36 cellular contexts compared by ENCODE assay signal in the genomic region with DNA sequence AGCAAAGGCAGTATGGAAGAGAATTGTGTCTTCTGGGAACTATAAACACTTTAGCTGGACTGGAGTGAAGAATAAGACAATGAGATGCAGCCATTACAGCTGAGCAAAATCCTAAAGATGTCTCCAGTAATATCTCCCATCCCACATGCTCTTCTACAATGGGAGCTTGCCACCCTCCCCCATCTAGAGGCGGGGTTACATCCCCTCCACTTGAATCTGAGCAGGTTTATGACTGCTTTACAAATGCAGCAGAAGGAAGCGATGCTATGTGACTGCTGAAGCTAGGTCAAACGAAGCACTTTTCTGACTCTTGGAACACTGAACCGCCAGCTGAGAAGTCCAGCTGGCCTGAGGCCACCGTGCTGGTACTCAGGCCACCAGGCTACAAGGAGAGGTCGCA.
"Had no signal": no experiment of that assay in that cellular context is flagged by ENCODE, and none has a peak within 500 bp of the region (broad histone marks: within the 10 kb centered on the region; RNA-seq: fewer than 3 reads in every experiment).

No MANE protein-coding gene starts in this region.

- H3K27me3 ChIP-seq: adrenal gland, body of pancreas, gastrocnemius medialis, pancreas, sigmoid colon, upper lobe of right lung had no signal

- DNase-seq: activated CD4-positive, alpha-beta T cell treated with anti-CD3 and anti-CD28 coated beads for 48 hours; activated CD4-positive, alpha-beta T cell treated with anti-CD3 and anti-CD28 coated beads, Interleukin-2, amount 50 U/mL, for 48 hours; activated CD8-positive, alpha-beta memory T cell treated with anti-CD3 and anti-CD28 coated beads for 24 hours; activated effector memory CD4-positive, alpha-beta T cell treated with anti-CD3 and anti-CD28 coated beads, Interleukin-2, amount 50 U/mL, for 16 hours; activated naive CD4-positive, alpha-beta T cell treated with anti-CD3 and anti-CD28 coated beads for 36 hours; activated naive CD8-positive, alpha-beta T cell treated with anti-CD3 and anti-CD28 coated beads for 36 hours; activated T-cell treated with anti-CD3 and anti-CD28 coated beads, Interleukin-2, amount 50 U/mL, for 1 hour; adrenal gland; aorta; body of pancreas; dorsolateral prefrontal cortex; effector memory CD4-positive, alpha-beta T cell; erythroblast; gastrocnemius medialis; left cardiac atrium; mammary epithelial cell; naive B cell; nephron progenitor cell; nucleus accumbens; pancreas; sigmoid colon; small intestine; stimulated activated CD4-positive, alpha-beta T cell treated with anti-CD3 and anti-CD28 coated beads, Interleukin-4, amount 100 ng/mL, for 4 hours; stimulated activated CD8-positive, alpha-beta memory T cell treated with anti-CD3 and anti-CD28 coated beads, Interleukin-4, amount 100 ng/mL, for 48 hours; stimulated activated naive CD8-positive, alpha-beta T cell treated with anti-CD3 and anti-CD28 coated beads, Interleukin-15, amount 100 ng/mL, for 72 hours; substantia nigra; T-helper 1 cell; upper lobe of right lung had no signal

- H3K4me3 ChIP-seq: adrenal gland, body of pancreas, coronary artery, dorsolateral prefrontal cortex, gastrocnemius medialis, hepatocyte, pancreas, prostate gland, sigmoid colon, upper lobe of right lung had no signal

- H3K36me3 ChIP-seq: adrenal gland, gastrocnemius medialis, pancreas, prostate gland, sigmoid colon, upper lobe of right lung had no signal

- H3K4me1 Mint-ChIP-seq: activated naive CD8-positive, alpha-beta T cell treated with anti-CD3 and anti-CD28 coated beads for 36 hours; mesothelial cell of epicardium; naive B cell; stimulated activated memory B cell treated with anti-CD40 and anti-IgM and Interleukin-4, amounts not matched to agents 10 μg/mL and 1 μg/mL and 100 μg/mL, for 72 hours; stimulated activated naive CD8-positive, alpha-beta T cell treated with anti-CD3 and anti-CD28 coated beads, Interleukin-15, amount 100 ng/mL, for 72 hours had no signal

- ATAC-seq: activated CD4-positive, CD25-positive, alpha-beta regulatory T cell treated with anti-CD3 and anti-CD28 coated beads, Interleukin-2, amount 50 U/mL, for 24 hours; body of pancreas; gastrocnemius medialis; left cardiac atrium; pancreas; stimulated activated memory B cell treated with anti-CD40 and anti-IgM and Interleukin-4, amounts not matched to agents 10 μg/mL and 1 μg/mL and 100 μg/mL, for 72 hours; stimulated activated naive CD8-positive, alpha-beta T cell treated with anti-CD3 and anti-CD28 coated beads, Interleukin-15, amount 100 ng/mL, for 72 hours; upper lobe of right lung had no signal

- H3K27me3 Mint-ChIP-seq: activated naive CD8-positive, alpha-beta T cell treated with anti-CD3 and anti-CD28 coated beads for 36 hours; stimulated activated memory B cell treated with anti-CD40 and anti-IgM and Interleukin-4, amounts not matched to agents 10 μg/mL and 1 μg/mL and 100 μg/mL, for 72 hours; stimulated activated naive CD8-positive, alpha-beta T cell treated with anti-CD3 and anti-CD28 coated beads, Interleukin-15, amount 100 ng/mL, for 72 hours had no signal

- H3K27ac ChIP-seq: adrenal gland, body of pancreas, coronary artery, dorsolateral prefrontal cortex, gastrocnemius medialis, hepatocyte, pancreas, prostate gland, sigmoid colon, upper lobe of right lung had no signal

- H3K4me2 ChIP-seq: hepatocyte had no signal

- H3K4me3 Mint-ChIP-seq: activated naive CD4-positive, alpha-beta T cell treated with anti-CD3 and anti-CD28 coated beads for 36 hours; activated naive CD8-positive, alpha-beta T cell treated with anti-CD3 and anti-CD28 coated beads for 36 hours; activated T-helper 1 cell treated with anti-CD3 and anti-CD28 coated beads, Interleukin-12 subunit alpha, Interleukin-12 subunit beta, Interleukin-2, Interleukin-4 antibody, amounts not matched to agents 30 ng/mL and 10 ng/mL and 1 ng/mL, durations not matched to agents 14 hours and 24 hours and 36 hours; mesothelial cell of epicardium; naive B cell; nephron progenitor cell; stimulated activated memory B cell treated with anti-CD40 and anti-IgM and Interleukin-4, amounts not matched to agents 10 μg/mL and 1 μg/mL and 100 μg/mL, for 72 hours; stimulated activated naive CD8-positive, alpha-beta T cell treated with anti-CD3 and anti-CD28 coated beads, Interleukin-15, amount 100 ng/mL, for 72 hours; T-helper 2 cell treated with Interferon-gamma antibody and Interleukin-4, amounts not matched to agents 5 μg/mL and 100 μg/mL, for 36 hours had no signal

- H3K27ac Mint-ChIP-seq: activated naive CD4-positive, alpha-beta T cell treated with anti-CD3 and anti-CD28 coated beads for 36 hours; activated naive CD8-positive, alpha-beta T cell treated with anti-CD3 and anti-CD28 coated beads for 36 hours; activated T-helper 1 cell treated with anti-CD3 and anti-CD28 coated beads, Interleukin-12 subunit alpha, Interleukin-12 subunit beta, Interleukin-2, Interleukin-4 antibody, amounts not matched to agents 30 ng/mL and 10 ng/mL and 1 ng/mL, durations not matched to agents 14 hours and 24 hours and 36 hours; mesothelial cell of epicardium; naive B cell; nephron progenitor cell; stimulated activated memory B cell treated with anti-CD40 and anti-IgM and Interleukin-4, amounts not matched to agents 10 μg/mL and 1 μg/mL and 100 μg/mL, for 72 hours; T-helper 2 cell treated with Interferon-gamma antibody and Interleukin-4, amounts not matched to agents 5 μg/mL and 100 μg/mL, for 36 hours had no signal

- H3K9me3 Mint-ChIP-seq: activated naive CD4-positive, alpha-beta T cell treated with anti-CD3 and anti-CD28 coated beads for 36 hours; activated naive CD8-positive, alpha-beta T cell treated with anti-CD3 and anti-CD28 coated beads for 36 hours; activated T-helper 1 cell treated with anti-CD3 and anti-CD28 coated beads, Interleukin-12 subunit alpha, Interleukin-12 subunit beta, Interleukin-2, Interleukin-4 antibody, amounts not matched to agents 30 ng/mL and 10 ng/mL and 1 ng/mL, durations not matched to agents 14 hours and 24 hours and 36 hours; stimulated activated memory B cell treated with anti-CD40 and anti-IgM and Interleukin-4, amounts not matched to agents 10 μg/mL and 1 μg/mL and 100 μg/mL, for 72 hours; stimulated activated naive CD8-positive, alpha-beta T cell treated with anti-CD3 and anti-CD28 coated beads, Interleukin-15, amount 100 ng/mL, for 72 hours; T-helper 2 cell treated with Interferon-gamma antibody and Interleukin-4, amounts not matched to agents 5 μg/mL and 100 μg/mL, for 36 hours had no signal

- H3K79me2 ChIP-seq: hepatocyte had no signal

- H3K9me3 ChIP-seq: adrenal gland, body of pancreas, gastrocnemius medialis, pancreas, prostate gland, sigmoid colon, upper lobe of right lung had no signal

- H2AFZ ChIP-seq: hepatocyte had no signal

- H3K36me3 Mint-ChIP-seq: activated naive CD8-positive, alpha-beta T cell treated with anti-CD3 and anti-CD28 coated beads for 36 hours; mesothelial cell of epicardium; naive B cell; stimulated activated memory B cell treated with anti-CD40 and anti-IgM and Interleukin-4, amounts not matched to agents 10 μg/mL and 1 μg/mL and 100 μg/mL, for 72 hours had no signal

- H3K4me1 ChIP-seq: adrenal gland, body of pancreas, gastrocnemius medialis, pancreas, prostate gland, sigmoid colon, upper lobe of right lung had no signal
